Comparison of ENCODE assay signal across 1 cellular context in the genomic region with DNA sequence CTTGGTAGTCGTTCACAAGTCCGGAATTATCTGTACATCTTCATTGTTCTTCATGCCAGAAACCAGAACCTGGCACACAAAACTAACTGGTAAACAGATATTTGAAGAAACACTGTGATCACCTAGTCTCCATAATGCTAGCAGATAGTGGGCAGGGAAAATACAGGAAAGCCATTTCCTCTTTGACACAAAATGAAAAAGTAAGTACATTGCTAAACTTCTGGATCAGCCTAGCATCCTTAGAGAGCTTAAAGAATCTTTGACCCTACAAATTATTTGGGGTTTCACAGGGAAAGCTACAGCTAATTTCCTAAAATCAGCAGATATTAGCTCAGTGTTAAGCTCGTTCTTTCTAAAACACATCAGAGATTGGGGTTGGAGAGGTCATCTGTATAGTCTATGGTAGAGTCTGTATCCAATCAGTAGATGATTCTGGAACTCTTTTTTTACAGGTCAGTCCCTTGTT.
TF ChIP-seq lines count a peak whose summit lies in the region.

No MANE protein-coding gene starts in this region.

TF ChIP-seq in GM23338, 12 proteins besides CTCF, POLR2A, EP300 and RAD21:
- TF ChIP-seq, protein P1, sequence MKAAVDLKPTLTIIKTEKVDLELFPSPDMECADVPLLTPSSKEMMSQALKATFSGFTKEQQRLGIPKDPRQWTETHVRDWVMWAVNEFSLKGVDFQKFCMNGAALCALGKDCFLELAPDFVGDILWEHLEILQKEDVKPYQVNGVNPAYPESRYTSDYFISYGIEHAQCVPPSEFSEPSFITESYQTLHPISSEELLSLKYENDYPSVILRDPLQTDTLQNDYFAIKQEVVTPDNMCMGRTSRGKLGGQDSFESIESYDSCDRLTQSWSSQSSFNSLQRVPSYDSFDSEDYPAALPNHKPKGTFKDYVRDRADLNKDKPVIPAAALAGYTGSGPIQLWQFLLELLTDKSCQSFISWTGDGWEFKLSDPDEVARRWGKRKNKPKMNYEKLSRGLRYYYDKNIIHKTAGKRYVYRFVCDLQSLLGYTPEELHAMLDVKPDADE (IDR thresholded peaks at IDR 0.05): no peak
- TF ChIP-seq, protein P2, sequence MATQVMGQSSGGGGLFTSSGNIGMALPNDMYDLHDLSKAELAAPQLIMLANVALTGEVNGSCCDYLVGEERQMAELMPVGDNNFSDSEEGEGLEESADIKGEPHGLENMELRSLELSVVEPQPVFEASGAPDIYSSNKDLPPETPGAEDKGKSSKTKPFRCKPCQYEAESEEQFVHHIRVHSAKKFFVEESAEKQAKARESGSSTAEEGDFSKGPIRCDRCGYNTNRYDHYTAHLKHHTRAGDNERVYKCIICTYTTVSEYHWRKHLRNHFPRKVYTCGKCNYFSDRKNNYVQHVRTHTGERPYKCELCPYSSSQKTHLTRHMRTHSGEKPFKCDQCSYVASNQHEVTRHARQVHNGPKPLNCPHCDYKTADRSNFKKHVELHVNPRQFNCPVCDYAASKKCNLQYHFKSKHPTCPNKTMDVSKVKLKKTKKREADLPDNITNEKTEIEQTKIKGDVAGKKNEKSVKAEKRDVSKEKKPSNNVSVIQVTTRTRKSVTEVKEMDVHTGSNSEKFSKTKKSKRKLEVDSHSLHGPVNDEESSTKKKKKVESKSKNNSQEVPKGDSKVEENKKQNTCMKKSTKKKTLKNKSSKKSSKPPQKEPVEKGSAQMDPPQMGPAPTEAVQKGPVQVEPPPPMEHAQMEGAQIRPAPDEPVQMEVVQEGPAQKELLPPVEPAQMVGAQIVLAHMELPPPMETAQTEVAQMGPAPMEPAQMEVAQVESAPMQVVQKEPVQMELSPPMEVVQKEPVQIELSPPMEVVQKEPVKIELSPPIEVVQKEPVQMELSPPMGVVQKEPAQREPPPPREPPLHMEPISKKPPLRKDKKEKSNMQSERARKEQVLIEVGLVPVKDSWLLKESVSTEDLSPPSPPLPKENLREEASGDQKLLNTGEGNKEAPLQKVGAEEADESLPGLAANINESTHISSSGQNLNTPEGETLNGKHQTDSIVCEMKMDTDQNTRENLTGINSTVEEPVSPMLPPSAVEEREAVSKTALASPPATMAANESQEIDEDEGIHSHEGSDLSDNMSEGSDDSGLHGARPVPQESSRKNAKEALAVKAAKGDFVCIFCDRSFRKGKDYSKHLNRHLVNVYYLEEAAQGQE (IDR thresholded peaks at IDR 0.05; ENCODE audit: unreplicated experiment): no peak
- TF ChIP-seq EZH2phosphoT487 (IDR thresholded peaks at IDR 0.05; ENCODE audit: unreplicated experiment) (no peak), POLR2AphosphoS5 (IDR thresholded peaks at IDR 0.05; ENCODE audit: low read depth) (no peak), CREB1 (CRISPR knock-in tag; IDR thresholded peaks at IDR 0.05; ENCODE audit: low read depth) (no peak), JUNB (IDR thresholded peaks at IDR 0.05; ENCODE audit: unreplicated experiment) (no peak), ZNF331 (CRISPR knock-in tag; IDR thresholded peaks at IDR 0.05; ENCODE audit: low read depth) (no peak), EZH2 (IDR thresholded peaks at IDR 0.05; ENCODE audit: low read depth, unreplicated experiment) (no peak), NANOG (IDR thresholded peaks at IDR 0.05; ENCODE audit: borderline replicate concordance) (no peak), ZNF114 (CRISPR knock-in tag; IDR thresholded peaks at IDR 0.05) (no peak), STAT1 (IDR thresholded peaks at IDR 0.05; ENCODE audit: unreplicated experiment) (no peak)
- TF ChIP-seq, protein P3, sequence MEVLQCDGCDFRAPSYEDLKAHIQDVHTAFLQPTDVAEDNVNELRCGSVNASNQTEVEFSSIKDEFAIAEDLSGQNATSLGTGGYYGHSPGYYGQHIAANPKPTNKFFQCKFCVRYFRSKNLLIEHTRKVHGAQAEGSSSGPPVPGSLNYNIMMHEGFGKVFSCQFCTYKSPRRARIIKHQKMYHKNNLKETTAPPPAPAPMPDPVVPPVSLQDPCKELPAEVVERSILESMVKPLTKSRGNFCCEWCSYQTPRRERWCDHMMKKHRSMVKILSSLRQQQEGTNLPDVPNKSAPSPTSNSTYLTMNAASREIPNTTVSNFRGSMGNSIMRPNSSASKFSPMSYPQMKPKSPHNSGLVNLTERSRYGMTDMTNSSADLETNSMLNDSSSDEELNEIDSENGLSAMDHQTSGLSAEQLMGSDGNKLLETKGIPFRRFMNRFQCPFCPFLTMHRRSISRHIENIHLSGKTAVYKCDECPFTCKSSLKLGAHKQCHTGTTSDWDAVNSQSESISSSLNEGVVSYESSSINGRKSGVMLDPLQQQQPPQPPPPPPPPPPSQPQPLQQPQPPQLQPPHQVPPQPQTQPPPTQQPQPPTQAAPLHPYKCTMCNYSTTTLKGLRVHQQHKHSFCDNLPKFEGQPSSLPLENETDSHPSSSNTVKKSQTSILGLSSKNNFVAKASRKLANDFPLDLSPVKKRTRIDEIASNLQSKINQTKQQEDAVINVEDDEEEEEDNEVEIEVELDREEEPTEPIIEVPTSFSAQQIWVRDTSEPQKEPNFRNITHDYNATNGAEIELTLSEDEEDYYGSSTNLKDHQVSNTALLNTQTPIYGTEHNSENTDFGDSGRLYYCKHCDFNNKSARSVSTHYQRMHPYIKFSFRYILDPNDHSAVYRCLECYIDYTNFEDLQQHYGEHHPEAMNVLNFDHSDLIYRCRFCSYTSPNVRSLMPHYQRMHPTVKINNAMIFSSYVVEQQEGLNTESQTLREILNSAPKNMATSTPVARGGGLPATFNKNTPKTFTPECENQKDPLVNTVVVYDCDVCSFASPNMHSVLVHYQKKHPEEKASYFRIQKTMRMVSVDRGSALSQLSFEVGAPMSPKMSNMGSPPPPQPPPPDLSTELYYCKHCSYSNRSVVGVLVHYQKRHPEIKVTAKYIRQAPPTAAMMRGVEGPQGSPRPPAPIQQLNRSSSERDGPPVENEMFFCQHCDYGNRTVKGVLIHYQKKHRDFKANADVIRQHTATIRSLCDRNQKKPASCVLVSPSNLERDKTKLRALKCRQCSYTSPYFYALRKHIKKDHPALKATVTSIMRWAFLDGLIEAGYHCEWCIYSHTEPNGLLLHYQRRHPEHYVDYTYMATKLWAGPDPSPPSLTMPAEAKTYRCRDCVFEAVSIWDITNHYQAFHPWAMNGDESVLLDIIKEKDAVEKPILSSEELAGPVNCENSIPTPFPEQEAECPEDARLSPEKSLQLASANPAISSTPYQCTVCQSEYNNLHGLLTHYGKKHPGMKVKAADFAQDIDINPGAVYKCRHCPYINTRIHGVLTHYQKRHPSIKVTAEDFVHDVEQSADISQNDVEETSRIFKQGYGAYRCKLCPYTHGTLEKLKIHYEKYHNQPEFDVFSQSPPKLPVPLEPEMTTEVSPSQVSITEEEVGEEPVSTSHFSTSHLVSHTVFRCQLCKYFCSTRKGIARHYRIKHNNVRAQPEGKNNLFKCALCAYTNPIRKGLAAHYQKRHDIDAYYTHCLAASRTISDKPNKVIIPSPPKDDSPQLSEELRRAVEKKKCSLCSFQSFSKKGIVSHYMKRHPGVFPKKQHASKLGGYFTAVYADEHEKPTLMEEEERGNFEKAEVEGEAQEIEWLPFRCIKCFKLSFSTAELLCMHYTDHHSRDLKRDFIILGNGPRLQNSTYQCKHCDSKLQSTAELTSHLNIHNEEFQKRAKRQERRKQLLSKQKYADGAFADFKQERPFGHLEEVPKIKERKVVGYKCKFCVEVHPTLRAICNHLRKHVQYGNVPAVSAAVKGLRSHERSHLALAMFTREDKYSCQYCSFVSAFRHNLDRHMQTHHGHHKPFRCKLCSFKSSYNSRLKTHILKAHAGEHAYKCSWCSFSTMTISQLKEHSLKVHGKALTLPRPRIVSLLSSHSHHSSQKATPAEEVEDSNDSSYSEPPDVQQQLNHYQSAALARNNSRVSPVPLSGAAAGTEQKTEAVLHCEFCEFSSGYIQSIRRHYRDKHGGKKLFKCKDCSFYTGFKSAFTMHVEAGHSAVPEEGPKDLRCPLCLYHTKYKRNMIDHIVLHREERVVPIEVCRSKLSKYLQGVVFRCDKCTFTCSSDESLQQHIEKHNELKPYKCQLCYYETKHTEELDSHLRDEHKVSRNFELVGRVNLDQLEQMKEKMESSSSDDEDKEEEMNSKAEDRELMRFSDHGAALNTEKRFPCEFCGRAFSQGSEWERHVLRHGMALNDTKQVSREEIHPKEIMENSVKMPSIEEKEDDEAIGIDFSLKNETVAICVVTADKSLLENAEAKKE (CRISPR knock-in tag; IDR thresholded peaks at IDR 0.05): no peak
